In the genomic region with DNA sequence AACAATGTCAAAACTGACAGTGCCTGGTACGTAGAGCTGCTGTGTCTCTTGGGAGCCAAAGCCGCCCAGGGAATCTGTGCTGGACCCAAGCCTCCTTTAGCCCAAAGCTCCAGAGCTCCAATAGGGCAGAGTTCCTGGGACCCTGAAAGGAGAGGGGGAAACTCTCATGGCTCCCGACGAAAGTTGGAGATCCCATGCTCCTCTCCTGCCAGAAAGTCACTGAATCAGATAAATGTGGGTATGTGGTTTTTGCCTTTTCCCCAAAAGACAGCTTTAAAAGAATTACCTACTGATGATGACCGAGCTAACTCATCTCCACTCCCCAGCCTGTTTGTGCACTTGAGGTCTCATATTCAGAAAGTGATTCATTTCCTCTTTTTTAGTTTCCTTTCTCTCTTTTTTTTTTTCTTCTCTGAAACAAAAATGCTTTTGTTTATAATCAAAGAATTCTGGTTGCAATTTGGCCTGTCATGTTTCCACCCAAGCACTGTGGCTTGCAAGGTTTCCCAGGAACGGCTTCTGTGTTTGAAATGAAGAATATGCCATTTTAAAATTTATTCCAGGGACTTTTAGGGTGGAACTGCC, we compare ENCODE assay signal across 8 cellular contexts.
DNase-seq lines count a peak whose midpoint lies in the region; ATAC-seq and TF ChIP-seq lines count a peak whose summit lies in the region.

No MANE protein-coding gene starts in this region.

- TF ChIP-seq CTCF in choroid plexus epithelial cell (conservative IDR thresholded peaks at IDR 0.05; ENCODE audit: low read depth, low read length) = no peak

- H3K4me3 ChIP-seq in choroid plexus epithelial cell (ENCODE audit: low read depth, low read length) = peak overlapping the region; percentile 5

- peak; percentile 65 for DNase-seq in activated effector memory CD4-positive, alpha-beta T cell treated with anti-CD3 and anti-CD28 coated beads, Interleukin-2, amount 50 U/mL, for 16 hours
- no peak for DNase-seq in activated effector memory CD4-positive, alpha-beta T cell treated with Interleukin-2 at 50 U/mL for 16 hours
- DNase-seq in OCI-M1 (lab: John Stamatoyannopoulos, UW) = peak; percentile 77
- peak; percentile 89 for DNase-seq in choroid plexus epithelial cell (ENCODE audit: low read depth)
- no peak for DNase-seq in GOT3 (lab: John Stamatoyannopoulos, UW)
- DNase-seq in NCI-H82 (lab: John Stamatoyannopoulos, UW) = no peak
- no peak for DNase-seq in NCI-H510A treated with DMSO at 0.1 percent for 48 hours (lab: John Stamatoyannopoulos, UW)

- peak; percentile 86 for ATAC-seq in HG02852 (IDR thresholded peaks at IDR 0.05; ENCODE audit: unreplicated experiment)

Comparison
In these comparisons a context has a peak if more than half of its experiments do, and no peak if none do; other contexts are left out.
1. DNase-seq: peak in activated effector memory CD4-positive, alpha-beta T cell treated with anti-CD3 and anti-CD28 coated beads, Interleukin-2, amount 50 U/mL, for 16 hours (single experiment), OCI-M1 (single experiment) and choroid plexus epithelial cell (single experiment); none in activated effector memory CD4-positive, alpha-beta T cell treated with Interleukin-2 at 50 U/mL for 16 hours (single experiment), GOT3 (single experiment), NCI-H82 (single experiment) and NCI-H510A treated with DMSO at 0.1 percent for 48 hours (single experiment).